In the genomic region with DNA sequence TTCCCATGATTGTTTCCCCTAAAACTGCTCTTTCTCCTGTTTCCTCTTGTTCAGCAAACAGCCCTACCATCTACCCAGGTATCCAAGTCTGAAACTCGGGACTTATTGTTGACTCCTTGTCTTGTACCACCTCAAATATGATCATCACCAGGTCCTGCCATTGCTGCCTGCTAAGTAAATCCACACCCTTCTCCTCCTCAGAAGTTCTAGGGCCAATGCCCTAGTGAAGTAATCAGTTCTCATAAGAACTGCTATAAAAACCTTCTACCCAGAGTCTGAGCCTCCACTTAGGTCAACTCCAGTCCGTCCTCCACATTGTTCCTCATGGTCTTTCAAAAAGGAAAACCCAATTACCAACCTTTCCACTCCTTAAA, we compare ENCODE assay signal across 12 cellular contexts.
DNase-seq lines count a peak whose midpoint lies in the region; ATAC-seq and TF ChIP-seq lines count a peak whose summit lies in the region.
"Had no signal": no experiment of that assay in that cellular context is flagged by ENCODE, and none has a peak within 500 bp of the region (broad histone marks: within the 10 kb centered on the region; RNA-seq: fewer than 3 reads in every experiment).

No MANE protein-coding gene starts in this region.

- H3K4me3 ChIP-seq in CD8-positive, alpha-beta memory T cell (ENCODE audit: low read length) = peak overlapping the region; percentile 31
- H3K4me3 ChIP-seq in psoas muscle = peak overlapping the region; percentile 58
- H3K4me3 ChIP-seq in body of pancreas = no peak overlapping the region
- H3K4me3 ChIP-seq: uterus had no signal

- no peaks in the 10 kb centered on the region for H3K36me3 ChIP-seq in CD8-positive, alpha-beta memory T cell (ENCODE audit: insufficient read depth, low read length)
- H3K36me3 ChIP-seq in psoas muscle (ENCODE audit: insufficient read depth in 1 of 2, low read depth in 1 of 2) (no peaks in the 10 kb centered on the region), body of pancreas (replicated peaks in 1 of 2; ENCODE audit: insufficient read depth in 1 of 2, low read depth in 2 of 2) (no peaks in the 10 kb centered on the region)
- H3K36me3 ChIP-seq: gastroesophageal sphincter, uterus had no signal

- H3K4me1 ChIP-seq in CD8-positive, alpha-beta memory T cell (ENCODE audit: insufficient read depth, low read length) = no peaks in the 10 kb centered on the region
- H3K4me1 ChIP-seq in psoas muscle (peaks cover 6% of the 10 kb centered on the region), body of pancreas (no peaks in the 10 kb centered on the region)
- H3K4me1 ChIP-seq: gastroesophageal sphincter, uterus had no signal

- POLR2A ChIA-PET in CD8-positive, alpha-beta memory T cell (lab: Charles Lee) = no interaction called here

- intact Hi-C loops in psoas muscle (cut with DNase I) = no loop called here
- intact Hi-C loops in body of pancreas (cut with DNase I) = no loop called here

- TF ChIP-seq POLR2A in body of pancreas (IDR thresholded peaks at IDR 0.05) = no peak

- peak overlapping the region in 3 of 8 donors; percentile 0 to 78 (median 7) for H3K27ac Mint-ChIP-seq in CD8-positive, alpha-beta memory T cell
- no peak overlapping the region for H3K27ac Mint-ChIP-seq in progenitor cell of endocrine pancreas

- CTCF ChIA-PET in CD8-positive, alpha-beta memory T cell (lab: Charles Lee) = interaction anchor here (0.8 kb wide), 1 partner anchor 50 kb away, joined by 3 read pairs; no protein-coding TSS in a partner anchor

- WGBS in psoas muscle, 3 donors = 80 to 93% (median 82%) methylated on average over 2 of the region's 2 CpGs
- 71% methylated on average over 2 of the region's 2 CpGs for WGBS in body of pancreas, 2 donors

- TF ChIP-seq CTCF in psoas muscle (IDR thresholded peaks at IDR 0.05) = no peak
- TF ChIP-seq CTCF in progenitor cell of endocrine pancreas (IDR thresholded peaks at IDR 0.05; ENCODE audit: unreplicated experiment) = no peak
- TF ChIP-seq CTCF in body of pancreas (IDR thresholded peaks at IDR 0.05) = no peak

- H3K27ac ChIP-seq in CD8-positive, alpha-beta memory T cell (ENCODE audit: low read depth, low read length) = no peak overlapping the region
- H3K27ac ChIP-seq in cingulate gyrus (ENCODE audit: low read depth, low read length) (peak overlapping the region; percentile 30), psoas muscle (peak overlapping the region; percentile 38), body of pancreas (peak overlapping the region in 1 of 4 donors; percentile 28)

- H3K4me3 Mint-ChIP-seq in CD8-positive, alpha-beta memory T cell = peak overlapping the region in 6 of 7 donors; percentile 60 to 84 (median 72)
- H3K4me3 Mint-ChIP-seq in progenitor cell of endocrine pancreas (ENCODE audit: low read depth) = no peak overlapping the region

- no peaks in the 10 kb centered on the region for H3K9me3 ChIP-seq in CD8-positive, alpha-beta memory T cell (ENCODE audit: low read length)
- H3K9me3 ChIP-seq in psoas muscle (no peaks in the 10 kb centered on the region), body of pancreas (no peaks in the 10 kb centered on the region)
- H3K9me3 ChIP-seq: gastroesophageal sphincter, uterus had no signal

- H3K9me3 Mint-ChIP-seq in CD8-positive, alpha-beta memory T cell = no peaks in the 10 kb centered on the region
- H3K9me3 Mint-ChIP-seq in progenitor cell of endocrine pancreas (ENCODE audit: low read depth) = peaks cover 3% of the 10 kb centered on the region

- peaks cover 3 to 9% of the 10 kb centered on the region in 2 donors for H3K27me3 Mint-ChIP-seq in CD8-positive, alpha-beta memory T cell
- H3K27me3 Mint-ChIP-seq in progenitor cell of endocrine pancreas = no peaks in the 10 kb centered on the region

- no peak for DNase-seq in CD8-positive, alpha-beta memory T cell
- DNase-seq in psoas muscle (no peak), NCI-H2081 (lab: John Stamatoyannopoulos, UW) (no peak), progenitor cell of endocrine pancreas (ENCODE audit: low spot score, unreplicated experiment) (no peak), body of pancreas (no peak), GM03348 (ENCODE audit: low spot score) (no peak)
- DNase-seq: NCI-H2029, uterus had no signal

- H3K36me3 Mint-ChIP-seq in CD8-positive, alpha-beta memory T cell = no peaks in the 10 kb centered on the region
- H3K36me3 Mint-ChIP-seq in progenitor cell of endocrine pancreas (ENCODE audit: insufficient read depth) = no peaks in the 10 kb centered on the region

- peak; percentile 13 for ATAC-seq in HG02938 (IDR thresholded peaks at IDR 0.05; ENCODE audit: unreplicated experiment)
- ATAC-seq in psoas muscle = peak in 1 of 4 donors; percentile 15
- ATAC-seq in body of pancreas = no peak
- ATAC-seq: gastroesophageal sphincter, HCT116 had no signal

- H3K27me3 ChIP-seq in CD8-positive, alpha-beta memory T cell (ENCODE audit: insufficient read depth, low read length, poor library complexity, severe bottlenecking) = no peaks in the 10 kb centered on the region
- H3K27me3 ChIP-seq in psoas muscle (ENCODE audit: insufficient read depth in 3 of 3, low read length in 2 of 3) (no peaks in the 10 kb centered on the region), body of pancreas (no peaks in the 10 kb centered on the region)
- H3K27me3 ChIP-seq: gastroesophageal sphincter, uterus had no signal

- peaks cover 11 to 21% (median 20%) of the 10 kb centered on the region in 3 donors for H3K4me1 Mint-ChIP-seq in CD8-positive, alpha-beta memory T cell
- H3K4me1 Mint-ChIP-seq in progenitor cell of endocrine pancreas (ENCODE audit: low read depth) = peaks cover 12% of the 10 kb centered on the region

Comparison
In these comparisons a context has a peak if more than half of its experiments do, and no peak if none do; other contexts are left out.
1. H3K4me3 ChIP-seq: peak in CD8-positive, alpha-beta memory T cell (single experiment) and psoas muscle (single experiment); none in body of pancreas (0 of 2).